Comparison of ENCODE assay signal across 8 cellular contexts in genomic region chr6:40962241-40962640, GRCh38.
DNase-seq lines count a peak whose midpoint lies in the region; ATAC-seq, FAIRE-seq and TF ChIP-seq lines count a peak whose summit lies in the region.

No MANE protein-coding gene starts in this region.

- H3K36me3 Mint-ChIP-seq in activated naive CD4-positive, alpha-beta T cell treated with anti-CD3 and anti-CD28 coated beads for 36 hours (ENCODE audit: low read depth): no peaks in the 10 kb centered on the region

- TF ChIP-seq POLR2A in K562 (conservative IDR thresholded peaks at IDR 0.05): no peak

- peaks cover 2% of the 10 kb centered on the region for H3K4me1 Mint-ChIP-seq in activated naive CD4-positive, alpha-beta T cell treated with anti-CD3 and anti-CD28 coated beads for 36 hours (ENCODE audit: low read depth)

- peaks cover 3% of the 10 kb centered on the region; the same call in 1 of the 2 replicates for H4K20me1 ChIP-seq in K562 (replicated peaks; ENCODE audit: control insufficient read depth, insufficient read depth, low read length)

- WGBS in K562 (ENCODE audit: insufficient coverage, low coverage, missing lambda C conversion rate): 3% methylated on average over 2 of the region's 2 CpGs

- H3K4me2 ChIP-seq in K562 (ENCODE audit: insufficient read depth, low read length): no peak overlapping the region

- H3K9me1 ChIP-seq in K562 (ENCODE audit: control insufficient read depth, insufficient read depth, low read length): no peaks in the 10 kb centered on the region

- no peaks in the 10 kb centered on the region for H3K9me3 ChIP-seq in K562 (replicated peaks; ENCODE audit: control insufficient read depth, insufficient read depth, low read depth, low read length)
- H3K9me3 ChIP-seq in tibial artery: no peaks in the 10 kb centered on the region

- no peak overlapping the region for H2AFZ ChIP-seq in K562 (ENCODE audit: low read depth, low read length)

- POLR2A ChIA-PET in K562 (lab: Yijun Ruan, JAX): no interaction called here

- H3K9ac ChIP-seq in K562 (ENCODE audit: insufficient read depth in 1 of 2, low read depth in 2 of 2, low read length in 2 of 2): no peak overlapping the region

- no peak overlapping the region for H3K27ac ChIP-seq in K562 (ENCODE audit: extremely low read depth, low read depth, low read length)
- H3K27ac ChIP-seq in tibial artery: no peak overlapping the region

- DNase-seq in activated naive CD4-positive, alpha-beta T cell treated with anti-CD3 and anti-CD28 coated beads for 36 hours: peak; percentile 44
- DNase-seq in activated naive CD4-positive, alpha-beta T cell treated with anti-CD3 and anti-CD28 coated beads, Interleukin-2, amount 50 U/mL, for 16 hours: no peak
- DNase-seq in M059J (ENCODE audit: low read depth): peak; percentile 100
- DNase-seq in K562 (ENCODE audit: extremely low read depth in 1 of 4, low spot score in 3 of 4): peak in 1 of 4 experiments; percentile 7
- DNase-seq in stimulated activated naive CD8-positive, alpha-beta T cell treated with anti-CD3 and anti-CD28 coated beads, Interleukin-15, Interleukin-2, amounts not matched to agents 100 U/mL and 50 U/mL, for 24 hours: peak; percentile 10
- DNase-seq in tibial artery: no peak
- DNase-seq in amniotic stem cell (lab: John Stamatoyannopoulos, UW): no peak

- no peaks in the 10 kb centered on the region for H3K79me2 ChIP-seq in K562 (ENCODE audit: control insufficient read depth, insufficient read depth, low read length)

- H3K27me3 ChIP-seq in K562 (ENCODE audit: control insufficient read depth in 2 of 2, insufficient read depth in 2 of 2, low read length in 2 of 2) (peaks cover 15 to 28% of the 10 kb centered on the region in 2 experiments), tibial artery (no peaks in the 10 kb centered on the region)

- FAIRE-seq in K562 (lab: Jason Lieb, UNC): peak; percentile 44

- no peak overlapping the region for H3K4me3 ChIP-seq in K562
- no peak overlapping the region for H3K4me3 ChIP-seq in tibial artery

- no TSS peak for BruUV-seq in K562 (replicated peaks; lab: Mats Ljungman, UMichigan)

- CTCF ChIA-PET in activated naive CD4-positive, alpha-beta T cell treated with anti-CD3 and anti-CD28 coated beads for 36 hours (lab: Charles Lee): no interaction called here
- CTCF ChIA-PET in K562 (lab: Yijun Ruan, JAX; ENCODE audit: low intra/inter-chr PET ratio): no interaction called here

- TF ChIP-seq CTCF in K562 (IDR thresholded peaks at IDR 0.05 in 2 of 3, conservative IDR thresholded peaks at IDR 0.05 in 1 of 3; ENCODE audit: insufficient read depth in 2 of 3, low read depth in 1 of 3, low read length in 3 of 3): no peak
- TF ChIP-seq CTCF in tibial artery (IDR thresholded peaks at IDR 0.05): no peak

- intact Hi-C loops in activated naive CD4-positive, alpha-beta T cell treated with anti-CD3 and anti-CD28 coated beads for 36 hours (cut with micrococcal nuclease): no loop called here
- intact Hi-C loops in K562 (cut with micrococcal nuclease): no loop called here
- intact Hi-C loops in tibial artery (cut with DNase I; ENCODE audit: low total_unique reads): loop anchor here (1.0 kb wide), 1 partner anchor 48 kb away; no protein-coding TSS in a partner anchor

- H3K27me3 Mint-ChIP-seq in activated naive CD4-positive, alpha-beta T cell treated with anti-CD3 and anti-CD28 coated beads for 36 hours (ENCODE audit: low read depth): no peaks in the 10 kb centered on the region

- no peaks in the 10 kb centered on the region for H3K36me3 ChIP-seq in K562 (ENCODE audit: control insufficient read depth, insufficient read depth, low read length)
- H3K36me3 ChIP-seq in tibial artery: no peaks in the 10 kb centered on the region

- in situ Hi-C loops in K562 (cut with MboI): no loop called here

- H3K27ac Mint-ChIP-seq in activated naive CD4-positive, alpha-beta T cell treated with anti-CD3 and anti-CD28 coated beads for 36 hours: no peak overlapping the region

- TF ChIP-seq EP300 in K562 (IDR thresholded peaks at IDR 0.05; ENCODE audit: low read length): no peak

- no peaks in the 10 kb centered on the region for H3K9me3 Mint-ChIP-seq in activated naive CD4-positive, alpha-beta T cell treated with anti-CD3 and anti-CD28 coated beads for 36 hours

- ATAC-seq in K562 (peak; percentile 45; the same call in 1 of the 3 replicates), HG02571 (IDR thresholded peaks at IDR 0.05; ENCODE audit: unreplicated experiment) (no peak)
- peak; percentile 77 for ATAC-seq in stimulated activated naive CD8-positive, alpha-beta T cell treated with anti-CD3 and anti-CD28 coated beads, Interleukin-15, Interleukin-2, amounts not matched to agents 100 U/mL and 50 U/mL, for 24 hours

- H3K4me3 Mint-ChIP-seq in activated naive CD4-positive, alpha-beta T cell treated with anti-CD3 and anti-CD28 coated beads for 36 hours: no peak overlapping the region

- no peaks in the 10 kb centered on the region for H3K4me1 ChIP-seq in K562 (replicated peaks in 1 of 2; ENCODE audit: control insufficient read depth in 2 of 2, insufficient read depth in 2 of 2, low read length in 2 of 2)
- no peaks in the 10 kb centered on the region for H3K4me1 ChIP-seq in tibial artery

- no peak for TF ChIP-seq RAD21 in K562 (CRISPR knock-in tag; conservative IDR thresholded peaks at IDR 0.05 in 1 of 2, IDR thresholded peaks at IDR 0.05 in 1 of 2)

TF ChIP-seq in K562, 482 proteins besides CTCF, POLR2A, EP300 and RAD21:
- TF ChIP-seq ZBTB9 (CRISPR knock-in tag; IDR thresholded peaks at IDR 0.05) (0 out of 2 replicates have a peak, but pooled peaks have one; percentile 45), FOSL1 (tag; conservative IDR thresholded peaks at IDR 0.05) (peak; percentile 80), SPI1 (IDR thresholded peaks at IDR 0.05; ENCODE audit: borderline replicate concordance, low read depth, low read length) (0 out of 2 replicates have a peak, but pooled peaks have one; percentile 14), MYC (IDR thresholded peaks at IDR 0.05; ENCODE audit: low read depth, low read length) (no peak), MYC (CRISPR knock-in tag; IDR thresholded peaks at IDR 0.05; ENCODE audit: borderline replicate concordance, low read depth) (no peak), JUND (IDR thresholded peaks at IDR 0.05; ENCODE audit: borderline replicate concordance, low read depth, low read length) (peak; percentile 22; the same call in 1 of the 2 replicates), JUND (tag; IDR thresholded peaks at IDR 0.05; ENCODE audit: borderline replicate concordance, low read depth, low read length) (no peak), GABPA (tag; conservative IDR thresholded peaks at IDR 0.05; ENCODE audit: low read depth) (peak; percentile 75), ZNF778 (CRISPR knock-in tag; IDR thresholded peaks at IDR 0.05) (no peak), MCM3 (IDR thresholded peaks at IDR 0.05) (no peak), ATF3 (IDR thresholded peaks at IDR 0.05) (0 out of 2 replicates have a peak, but pooled peaks have one; percentile 7), ATF3 (CRISPR knock-in tag; conservative IDR thresholded peaks at IDR 0.05) (no peak)
TF ChIP-seq in K562: peak in this region for 6.

Comparison
In these comparisons a context has a peak if more than half of its experiments do, and no peak if none do; other contexts are left out.
1. DNase-seq: peak in activated naive CD4-positive, alpha-beta T cell treated with anti-CD3 and anti-CD28 coated beads for 36 hours (single experiment), M059J (single experiment) and stimulated activated naive CD8-positive, alpha-beta T cell treated with anti-CD3 and anti-CD28 coated beads, Interleukin-15, Interleukin-2, amounts not matched to agents 100 U/mL and 50 U/mL, for 24 hours (single experiment); none in activated naive CD4-positive, alpha-beta T cell treated with anti-CD3 and anti-CD28 coated beads, Interleukin-2, amount 50 U/mL, for 16 hours (single experiment), tibial artery (0 of 2) and amniotic stem cell (single experiment).